Comparison of ENCODE assay signal across 17 cellular contexts in the genomic region with DNA sequence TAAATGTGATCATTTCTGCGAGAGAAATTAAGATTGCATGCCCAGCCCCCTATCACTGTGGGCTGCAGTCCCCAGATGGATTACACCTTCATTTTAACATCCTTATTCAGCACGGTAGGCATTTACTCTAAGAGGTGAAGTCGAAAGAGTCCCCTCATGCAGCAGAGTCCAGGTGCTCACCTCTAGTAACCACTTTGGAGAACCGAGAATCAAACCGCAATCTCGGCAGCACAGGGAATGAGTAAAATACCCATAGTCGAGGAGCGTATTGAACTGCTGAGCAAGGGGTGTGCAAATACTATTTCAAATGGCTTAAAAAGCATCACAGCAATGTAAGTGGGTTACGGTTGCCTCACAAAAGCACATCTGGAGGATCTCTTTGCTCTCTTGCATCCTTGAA.
DNase-seq lines count a peak whose midpoint lies in the region; ATAC-seq, FAIRE-seq and TF ChIP-seq lines count a peak whose summit lies in the region.
"Had no signal": no experiment of that assay in that cellular context is flagged by ENCODE, and none has a peak within 500 bp of the region (broad histone marks: within the 10 kb centered on the region; RNA-seq: fewer than 3 reads in every experiment).

No MANE protein-coding gene starts in this region.

- TF ChIP-seq POLR2A in GM12878 (IDR thresholded peaks at IDR 0.05; ENCODE audit: low read depth, low read length): no peak

- ATAC-seq in GM12878: peak; percentile 57
- ATAC-seq in activated CD4-positive, alpha-beta T cell treated with anti-CD3 and anti-CD28 coated beads for 36 hours: no peak

- no peaks in the 10 kb centered on the region for H3K36me3 ChIP-seq in OCI-LY3 (replicated peaks; ENCODE audit: low read depth, low read length)
- no peaks in the 10 kb centered on the region for H3K36me3 ChIP-seq in GM12878 (ENCODE audit: control insufficient read depth in 2 of 2, insufficient read depth in 2 of 2, low read length in 1 of 2)
- H3K36me3 ChIP-seq in neural progenitor cell: no peaks in the 10 kb centered on the region
- H3K36me3 ChIP-seq: BE2C had no signal

- TF ChIP-seq CTCF in OCI-LY3 (IDR thresholded peaks at IDR 0.05; ENCODE audit: low read depth, low read length) (no peak), GM12878 (IDR thresholded peaks at IDR 0.05 in 2 of 3, conservative IDR thresholded peaks at IDR 0.05 in 1 of 3; ENCODE audit: control insufficient read depth in 2 of 3, extremely low read depth in 1 of 3, insufficient read depth in 1 of 3, low read depth in 3 of 3, low read length in 3 of 3) (no peak), neural progenitor cell (IDR thresholded peaks at IDR 0.05) (no peak)

- TF ChIP-seq EP300 in GM12878 (IDR thresholded peaks at IDR 0.05; ENCODE audit: borderline replicate concordance in 1 of 2, control insufficient read depth in 1 of 2, low read depth in 2 of 2, low read length in 2 of 2): no peak

- H2AFZ ChIP-seq in OCI-LY3 (ENCODE audit: low read depth, low read length): no peak overlapping the region
- H2AFZ ChIP-seq in GM12878 (ENCODE audit: control insufficient read depth, low read depth, low read length): no peak overlapping the region
- H2AFZ ChIP-seq in neural progenitor cell (replicated peaks): no peak overlapping the region

- POLR2A ChIA-PET in GM12878 (lab: Charles Lee): no interaction called here
- POLR2A ChIA-PET in activated CD4-positive, alpha-beta T cell treated with anti-CD3 and anti-CD28 coated beads for 36 hours (lab: Charles Lee): no interaction called here

- H3K27me3 ChIP-seq in OCI-LY3 (ENCODE audit: low read depth, low read length) (peaks cover 85% of the 10 kb centered on the region), GM12878 (replicated peaks in 1 of 2; ENCODE audit: control insufficient read depth in 2 of 2, insufficient read depth in 2 of 2, low read length in 1 of 2) (no peaks in the 10 kb centered on the region), neural progenitor cell (no peaks in the 10 kb centered on the region)
- H3K27me3 ChIP-seq: BE2C had no signal

- FAIRE-seq in GM12878 (lab: Jason Lieb, UNC): no peak
- FAIRE-seq: A204.1, D721Med, H1 had no signal

- H3K4me1 ChIP-seq in OCI-LY3 (ENCODE audit: low read length): peaks cover 44% of the 10 kb centered on the region
- H3K4me1 ChIP-seq in GM12878 (ENCODE audit: control insufficient read depth, insufficient read depth, low read length): no peaks in the 10 kb centered on the region
- peaks cover 23% of the 10 kb centered on the region for H3K4me1 ChIP-seq in neural progenitor cell
- H3K4me1 ChIP-seq: BE2C, Caco-2 had no signal

- no TSS peak for BruUV-seq in GM12878 (replicated peaks; lab: Mats Ljungman, UMichigan)

- H3K9me3 ChIP-seq in OCI-LY3 (ENCODE audit: insufficient read depth, low read length) (no peaks in the 10 kb centered on the region), GM12878 (replicated peaks; ENCODE audit: control insufficient read depth, insufficient read depth, low read length) (no peaks in the 10 kb centered on the region), neural progenitor cell (ENCODE audit: low read depth) (no peaks in the 10 kb centered on the region)
- H3K9me3 ChIP-seq: BE2C, Caco-2 had no signal

- intact Hi-C loops in GM12878 (cut with micrococcal nuclease; ENCODE audit: unreplicated experiment): no loop called here
- intact Hi-C loops in activated CD4-positive, alpha-beta T cell treated with anti-CD3 and anti-CD28 coated beads for 36 hours (cut with DNase I, micrococcal nuclease): no loop called here

- no peak for TF ChIP-seq RAD21 in GM12878 (IDR thresholded peaks at IDR 0.05; ENCODE audit: insufficient read depth, low read depth, low read length)

- CTCF ChIA-PET in GM12878 (lab: Yijun Ruan, JAX): no interaction called here
- CTCF ChIA-PET in activated CD4-positive, alpha-beta T cell treated with anti-CD3 and anti-CD28 coated beads for 36 hours (lab: Charles Lee): interaction anchor here (1.3 to 2.5 kb wide), 2 partner anchors 10 to 47 kb away, joined by 3 to 12 read pairs; no protein-coding TSS in a partner anchor

- H3K27ac Mint-ChIP-seq in neural progenitor cell: no peak overlapping the region
- no peak overlapping the region for H3K27ac Mint-ChIP-seq in activated CD4-positive, alpha-beta T cell treated with anti-CD3 and anti-CD28 coated beads for 36 hours
- H3K27ac Mint-ChIP-seq: H9 had no signal

- H3K4me1 Mint-ChIP-seq in neural progenitor cell: peaks cover 31% of the 10 kb centered on the region
- H3K4me1 Mint-ChIP-seq in activated CD4-positive, alpha-beta T cell treated with anti-CD3 and anti-CD28 coated beads for 36 hours: peaks cover 79% of the 10 kb centered on the region

- no peak overlapping the region for H3K4me3 Mint-ChIP-seq in neural progenitor cell
- H3K4me3 Mint-ChIP-seq in activated CD4-positive, alpha-beta T cell treated with anti-CD3 and anti-CD28 coated beads for 36 hours: no peak overlapping the region
- H3K4me3 Mint-ChIP-seq: CD4-positive, CD25-positive, alpha-beta regulatory T cell had no signal

- H3K79me2 ChIP-seq in OCI-LY3 (ENCODE audit: low read length): no peaks in the 10 kb centered on the region
- no peaks in the 10 kb centered on the region for H3K79me2 ChIP-seq in GM12878 (ENCODE audit: control insufficient read depth, insufficient read depth, low read length)
- H3K79me2 ChIP-seq in neural progenitor cell (ENCODE audit: low read depth): no peaks in the 10 kb centered on the region

- in situ Hi-C loops in GM12878 (cut with MboI): no loop called here

- H3F3A ChIP-seq in neural progenitor cell (ENCODE audit: low read depth): no peaks in the 10 kb centered on the region

- 70% methylated on average over 9 of the region's 9 CpGs for WGBS in GM12878 (ENCODE audit: insufficient coverage, insufficient replicate concordance, low lambda C conversion rate, missing lambda C conversion rate)

- SMC1A ChIA-PET in GM12878 (lab: Charles Lee; ENCODE audit: uncharacterized antibody, unreplicated experiment): interaction anchor here (0.9 kb wide), 1 partner anchor 10 kb away, joined by 3 read pairs; no protein-coding TSS in a partner anchor

- H3K27me3 Mint-ChIP-seq in neural progenitor cell (ENCODE audit: insufficient read depth, low read depth): peaks cover 2% of the 10 kb centered on the region
- no peaks in the 10 kb centered on the region for H3K27me3 Mint-ChIP-seq in activated CD4-positive, alpha-beta T cell treated with anti-CD3 and anti-CD28 coated beads for 36 hours
- H3K27me3 Mint-ChIP-seq: CD4-positive, CD25-positive, alpha-beta regulatory T cell had no signal

- no peaks in the 10 kb centered on the region for H3K9me3 Mint-ChIP-seq in neural progenitor cell
- H3K9me3 Mint-ChIP-seq in activated CD4-positive, alpha-beta T cell treated with anti-CD3 and anti-CD28 coated beads for 36 hours (ENCODE audit: low read depth): no peaks in the 10 kb centered on the region
- H3K9me3 Mint-ChIP-seq: CD4-positive, CD25-positive, alpha-beta regulatory T cell; H9 had no signal

- H3K4me3 ChIP-seq in OCI-LY3 (ENCODE audit: low read length): peak overlapping the region; percentile 50
- H3K4me3 ChIP-seq in GM12878: no peak overlapping the region
- no peak overlapping the region for H3K4me3 ChIP-seq in neural progenitor cell

- RAD21 ChIA-PET in GM12878 (lab: Charles Lee; ENCODE audit: unreplicated experiment): no interaction called here

- H3K36me3 Mint-ChIP-seq in neural progenitor cell: no peaks in the 10 kb centered on the region
- no peaks in the 10 kb centered on the region for H3K36me3 Mint-ChIP-seq in activated CD4-positive, alpha-beta T cell treated with anti-CD3 and anti-CD28 coated beads for 36 hours (ENCODE audit: low read depth)
- H3K36me3 Mint-ChIP-seq: CD4-positive, CD25-positive, alpha-beta regulatory T cell had no signal

- no peak overlapping the region for H3K9ac ChIP-seq in OCI-LY3 (ENCODE audit: low read length)
- no peak overlapping the region for H3K9ac ChIP-seq in GM12878 (ENCODE audit: control insufficient read depth, insufficient read depth, low read length)
- H3K9ac ChIP-seq in neural progenitor cell: no peak overlapping the region

- H3K27ac ChIP-seq in OCI-LY3 (ENCODE audit: low read length) (no peak overlapping the region; the same call in 1 of the 2 replicates), GM12878 (ENCODE audit: control insufficient read depth, insufficient read depth) (no peak overlapping the region), neural progenitor cell (no peak overlapping the region)

- peak overlapping the region; percentile 69 for H3K4me2 ChIP-seq in OCI-LY3 (ENCODE audit: low read length)
- no peak overlapping the region for H3K4me2 ChIP-seq in GM12878 (ENCODE audit: control insufficient read depth, insufficient read depth)
- peak overlapping the region; percentile 45 for H3K4me2 ChIP-seq in neural progenitor cell

- H4K20me1 ChIP-seq in OCI-LY3 (ENCODE audit: insufficient read depth, low read length): no peaks in the 10 kb centered on the region
- H4K20me1 ChIP-seq in GM12878 (ENCODE audit: control insufficient read depth, insufficient read depth): no peaks in the 10 kb centered on the region
- no peaks in the 10 kb centered on the region for H4K20me1 ChIP-seq in neural progenitor cell (ENCODE audit: low read depth)

- DNase-seq in GM12878 (ENCODE audit: low read depth, low spot score): no peak
- no peak for DNase-seq in neural progenitor cell (ENCODE audit: low spot score)
- DNase-seq in NCI-H2227 treated with DMSO at 0.1 percent for 48 hours (lab: John Stamatoyannopoulos, UW): no peak
- no peak for DNase-seq in NAMALWA (ENCODE audit: low spot score)
- no peak for DNase-seq in stimulated activated CD4-positive, alpha-beta T cell treated with anti-CD3 and anti-CD28 coated beads, Interleukin-2, amount 100 ng/mL, for 24 hours
- no peak for DNase-seq in activated CD4-positive, alpha-beta T cell treated with anti-CD3 and anti-CD28 coated beads for 36 hours
- DNase-seq: ACHN; BE2C; C1 segment of cervical spinal cord; Caco-2; CD4-positive, CD25-positive, alpha-beta regulatory T cell; GDM1; H9 had no signal

TF ChIP-seq in GM12878, 131 proteins besides CTCF, POLR2A, EP300 and RAD21:
- TF ChIP-seq SPI1 (IDR thresholded peaks at IDR 0.05; ENCODE audit: borderline replicate concordance, insufficient read depth, low read depth, low read length) (0 out of 2 replicates have a peak, but pooled peaks have one; percentile 9), MYC (IDR thresholded peaks at IDR 0.05; ENCODE audit: insufficient read depth, insufficient read length, insufficient replicate concordance, low read length, severe bottlenecking) (no peak)
